Comparison of ENCODE assay signal across 17 cellular contexts in genomic region chr9:115514454-115514853, GRCh38.
DNase-seq lines count a peak whose midpoint lies in the region; ATAC-seq and TF ChIP-seq lines count a peak whose summit lies in the region.
"Had no signal": no experiment of that assay in that cellular context is flagged by ENCODE, and none has a peak within 500 bp of the region (broad histone marks: within the 10 kb centered on the region; RNA-seq: fewer than 3 reads in every experiment).

No MANE protein-coding gene starts in this region.

- no peaks in the 10 kb centered on the region for H3K79me1 ChIP-seq in mesenchymal stem cell (replicated peaks; ENCODE audit: low read length, poor library complexity, severe bottlenecking)

- intact Hi-C loops in Right ventricle myocardium superior (cut with DNase I), result no loop called here

- no peak overlapping the region for H3K23ac ChIP-seq in mesenchymal stem cell (ENCODE audit: low read length in 2 of 2)

- H3K4me1 Mint-ChIP-seq in WTC11, result peaks cover 38% of the 10 kb centered on the region
- H3K4me1 Mint-ChIP-seq: CD14-positive monocyte; CD4-positive, alpha-beta memory T cell had no signal

- H3K4me3 ChIP-seq in mesenchymal stem cell (ENCODE audit: insufficient read depth in 1 of 2, low read depth in 1 of 2, low read length in 2 of 2), result no peak overlapping the region
- H3K4me3 ChIP-seq: BLaER1 had no signal

- no peaks in the 10 kb centered on the region for H3K36me3 ChIP-seq in mesenchymal stem cell (ENCODE audit: control insufficient read depth in 1 of 2, insufficient read depth in 2 of 2, low read depth in 1 of 2, low read length in 2 of 2)
- H3K36me3 ChIP-seq: BLaER1 had no signal

- no peak for TF ChIP-seq CTCF in WTC11 (IDR thresholded peaks at IDR 0.05)

- H2AFZ ChIP-seq in mesenchymal stem cell (ENCODE audit: low read depth, low read length), result no peak overlapping the region

- peaks cover 43% of the 10 kb centered on the region for H3K36me3 Mint-ChIP-seq in WTC11
- H3K36me3 Mint-ChIP-seq: CD14-positive monocyte; CD4-positive, alpha-beta memory T cell had no signal

- no peaks in the 10 kb centered on the region for H3K9me3 ChIP-seq in mesenchymal stem cell (ENCODE audit: control insufficient read depth, low read length)
- H3K9me3 ChIP-seq: BLaER1 had no signal

- H3K27ac ChIP-seq in mesenchymal stem cell (ENCODE audit: low read length, poor library complexity, severe bottlenecking), result no peak overlapping the region
- H3K27ac ChIP-seq: BLaER1 had no signal

- no peak overlapping the region for H3K14ac ChIP-seq in mesenchymal stem cell (ENCODE audit: low read length in 2 of 2)

- no peaks in the 10 kb centered on the region for H3K9me3 Mint-ChIP-seq in WTC11
- H3K9me3 Mint-ChIP-seq: CD14-positive monocyte; CD4-positive, alpha-beta memory T cell had no signal

- no peak overlapping the region for H2BK5ac ChIP-seq in mesenchymal stem cell (ENCODE audit: low read depth, low read length, poor library complexity, severe bottlenecking)

- no peak overlapping the region for H2BK15ac ChIP-seq in mesenchymal stem cell (ENCODE audit: low read depth, poor library complexity, severe bottlenecking)

- H4K8ac ChIP-seq in mesenchymal stem cell (ENCODE audit: low read length), result no peak overlapping the region

- H4K91ac ChIP-seq in mesenchymal stem cell (ENCODE audit: low read length), result no peak overlapping the region

- POLR2A ChIA-PET in WTC11 (lab: Charles Lee), result no interaction called here

- no peak overlapping the region for H3K4me2 ChIP-seq in mesenchymal stem cell (ENCODE audit: low read length, poor library complexity, severe bottlenecking)
- H3K4me2 ChIP-seq: BLaER1 had no signal

- no peak overlapping the region; the same call in 1 of the 2 replicates for H3K4me3 Mint-ChIP-seq in WTC11
- H3K4me3 Mint-ChIP-seq: CD14-positive monocyte; CD4-positive, alpha-beta memory T cell had no signal

- H3K4me1 ChIP-seq in mesenchymal stem cell (ENCODE audit: control insufficient read depth, insufficient read depth, low read depth, low read length), result peaks cover 2% of the 10 kb centered on the region
- H3K4me1 ChIP-seq: BLaER1 had no signal

- no peaks in the 10 kb centered on the region for H3K27me3 Mint-ChIP-seq in WTC11 (ENCODE audit: low read depth)

- ATAC-seq in WTC11 (peak; percentile 84), HG02642 (IDR thresholded peaks at IDR 0.05; ENCODE audit: poor library complexity, unreplicated experiment) (no peak), Right ventricle myocardium superior (ENCODE audit: poor library complexity) (no peak)

- H2BK12ac ChIP-seq in mesenchymal stem cell (ENCODE audit: low read length in 2 of 2), result no peak overlapping the region

- no peak overlapping the region for H2BK120ac ChIP-seq in mesenchymal stem cell (ENCODE audit: low read depth, low read length)

- no peak overlapping the region for H3K27ac Mint-ChIP-seq in WTC11
- H3K27ac Mint-ChIP-seq: CD14-positive monocyte; CD4-positive, alpha-beta memory T cell had no signal

- CTCF ChIA-PET in WTC11 (lab: Charles Lee), result no interaction called here

- no peak overlapping the region for H3K4ac ChIP-seq in mesenchymal stem cell (ENCODE audit: low read depth in 1 of 2, low read length in 2 of 2)

- DNase-seq in NCI-H82 (lab: John Stamatoyannopoulos, UW) (peak; percentile 67), NCI-H82 treated with DMSO at 0.1 percent for 48 hours (lab: John Stamatoyannopoulos, UW; ENCODE audit: unreplicated experiment) (no peak), WTC11 (ENCODE audit: low spot score) (no peak), mesenchymal stem cell (no peak), SIG-M5 treated with dmso at 0.1 percent for 504 hours (lab: John Stamatoyannopoulos, UW; ENCODE audit: unreplicated experiment) (no peak), HuH-7 (ENCODE audit: low spot score) (no peak), Right ventricle myocardium superior (no peak)
- DNase-seq: 8988T; CD4-positive, alpha-beta memory T cell; DMS153; DMS79; GDM1; GOT3; H7 had no signal

- H3K27me3 ChIP-seq in mesenchymal stem cell (ENCODE audit: control insufficient read depth in 1 of 2, insufficient read depth in 1 of 2, low read length in 2 of 2), result no peaks in the 10 kb centered on the region
- H3K27me3 ChIP-seq: BLaER1 had no signal

- H3K9ac ChIP-seq in mesenchymal stem cell (ENCODE audit: low read length), result no peak overlapping the region
- H3K9ac ChIP-seq: BLaER1 had no signal

- H2AK5ac ChIP-seq in mesenchymal stem cell (ENCODE audit: low read length, severe bottlenecking), result peak overlapping the region; percentile 35

- H3K18ac ChIP-seq in mesenchymal stem cell (ENCODE audit: low read depth in 1 of 2, low read length in 2 of 2), result no peak overlapping the region

TF ChIP-seq in WTC11, 78 proteins besides CTCF, POLR2A, EP300 and RAD21:
- TF ChIP-seq, protein P1, sequence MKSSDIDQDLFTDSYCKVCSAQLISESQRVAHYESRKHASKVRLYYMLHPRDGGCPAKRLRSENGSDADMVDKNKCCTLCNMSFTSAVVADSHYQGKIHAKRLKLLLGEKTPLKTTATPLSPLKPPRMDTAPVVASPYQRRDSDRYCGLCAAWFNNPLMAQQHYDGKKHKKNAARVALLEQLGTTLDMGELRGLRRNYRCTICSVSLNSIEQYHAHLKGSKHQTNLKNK (CRISPR knock-in tag; IDR thresholded peaks at IDR 0.05), result no peak
- TF ChIP-seq ZNF512 (CRISPR knock-in tag; IDR thresholded peaks at IDR 0.05; ENCODE audit: borderline replicate concordance) (no peak), NR2C2 (CRISPR knock-in tag; IDR thresholded peaks at IDR 0.05) (no peak), OVOL2 (CRISPR knock-in tag; IDR thresholded peaks at IDR 0.05; ENCODE audit: borderline replicate concordance) (no peak), HMGA2 (CRISPR knock-in tag; IDR thresholded peaks at IDR 0.05) (no peak), ATF1 (CRISPR knock-in tag; IDR thresholded peaks at IDR 0.05) (no peak), TEAD4 (CRISPR knock-in tag; IDR thresholded peaks at IDR 0.05) (no peak)
- TF ChIP-seq, protein P2, sequence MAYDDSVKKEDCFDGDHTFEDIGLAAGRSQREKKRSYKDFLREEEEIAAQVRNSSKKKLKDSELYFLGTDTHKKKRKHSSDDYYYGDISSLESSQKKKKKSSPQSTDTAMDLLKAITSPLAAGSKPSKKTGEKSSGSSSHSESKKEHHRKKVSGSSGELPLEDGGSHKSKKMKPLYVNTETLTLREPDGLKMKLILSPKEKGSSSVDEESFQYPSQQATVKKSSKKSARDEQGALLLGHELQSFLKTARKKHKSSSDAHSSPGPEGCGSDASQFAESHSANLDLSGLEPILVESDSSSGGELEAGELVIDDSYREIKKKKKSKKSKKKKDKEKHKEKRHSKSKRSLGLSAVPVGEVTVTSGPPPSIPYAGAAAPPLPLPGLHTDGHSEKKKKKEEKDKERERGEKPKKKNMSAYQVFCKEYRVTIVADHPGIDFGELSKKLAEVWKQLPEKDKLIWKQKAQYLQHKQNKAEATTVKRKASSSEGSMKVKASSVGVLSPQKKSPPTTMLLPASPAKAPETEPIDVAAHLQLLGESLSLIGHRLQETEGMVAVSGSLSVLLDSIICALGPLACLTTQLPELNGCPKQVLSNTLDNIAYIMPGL (CRISPR knock-in tag; IDR thresholded peaks at IDR 0.05), result no peak
